Comparison of ENCODE assay signal across 31 cellular contexts in the genomic region with DNA sequence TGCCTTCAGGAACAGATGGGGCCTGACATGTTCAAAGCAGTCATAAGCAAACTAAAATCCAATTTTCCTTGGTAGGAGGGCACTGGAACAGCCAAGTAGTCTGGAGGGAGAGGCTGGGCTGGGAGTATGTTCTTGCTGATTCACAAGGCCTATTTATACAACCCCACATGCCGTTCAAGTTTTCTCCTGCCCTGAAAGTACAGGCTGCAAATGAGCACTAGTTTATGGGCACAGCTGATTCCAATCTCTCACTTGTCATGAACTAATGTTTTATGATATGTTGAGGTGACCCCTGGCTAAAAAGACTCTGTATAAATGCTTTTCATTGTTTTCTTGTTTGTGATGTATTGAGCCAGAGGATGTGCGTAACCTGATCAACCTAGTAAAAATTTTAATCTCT.
DNase-seq lines count a peak whose midpoint lies in the region; ATAC-seq and TF ChIP-seq lines count a peak whose summit lies in the region.
"Had no signal": no experiment of that assay in that cellular context is flagged by ENCODE, and none has a peak within 500 bp of the region (broad histone marks: within the 10 kb centered on the region; RNA-seq: fewer than 3 reads in every experiment).

No MANE protein-coding gene starts in this region.

- no peaks in the 10 kb centered on the region for H3K36me3 ChIP-seq in aorta (ENCODE audit: control insufficient read depth in 1 of 2, insufficient read depth in 2 of 2, low read length in 1 of 2)
- H3K36me3 ChIP-seq: ascending aorta, colonic mucosa, right atrium auricular region, spleen, thoracic aorta, vagina had no signal

- H3K9me3 ChIP-seq in aorta (ENCODE audit: control insufficient read depth, low read length): peaks cover 3% of the 10 kb centered on the region
- H3K9me3 ChIP-seq: ascending aorta, colonic mucosa, right atrium auricular region, thoracic aorta, vagina had no signal

- TF ChIP-seq CTCF in AG10803 (conservative IDR thresholded peaks at IDR 0.05; ENCODE audit: low read length): no peak

- no peaks in the 10 kb centered on the region for H3K4me1 ChIP-seq in aorta (ENCODE audit: control insufficient read depth in 1 of 2, insufficient read depth in 2 of 2, low read length in 2 of 2)
- H3K4me1 ChIP-seq: ascending aorta, colonic mucosa, right atrium auricular region, spleen had no signal

- no peak overlapping the region for H3K4me3 ChIP-seq in AG10803 (ENCODE audit: low read length)
- no peak overlapping the region for H3K4me3 ChIP-seq in aorta (ENCODE audit: low read length in 2 of 2)
- H3K4me3 ChIP-seq: ascending aorta, colonic mucosa, lung, right atrium auricular region, spleen, thoracic aorta, vagina had no signal

- H3K27ac ChIP-seq in epithelial cell of prostate: peak overlapping the region; percentile 41
- no peak overlapping the region for H3K27ac ChIP-seq in aorta (ENCODE audit: low read depth in 1 of 2, low read length in 2 of 2)
- H3K27ac ChIP-seq: ascending aorta, colonic mucosa, right atrium auricular region, spleen, thoracic aorta, vagina had no signal

- no peaks in the 10 kb centered on the region for H3K27me3 ChIP-seq in aorta (ENCODE audit: control insufficient read depth in 1 of 2, insufficient read depth in 2 of 2, low read length in 1 of 2)
- H3K27me3 ChIP-seq: ascending aorta, colonic mucosa, right atrium auricular region, spleen, vagina had no signal

- DNase-seq in AG10803 (ENCODE audit: low read depth) (peak; percentile 9), NCI-H82 (lab: John Stamatoyannopoulos, UW) (peak; percentile 56), epithelial cell of prostate (ENCODE audit: low read depth, low spot score) (peak; percentile 54), pons (ENCODE audit: low spot score) (peak; percentile 1), aorta (no peak)
- DNase-seq in activated CD8-positive, alpha-beta memory T cell treated with anti-CD3 and anti-CD28 coated beads, Interleukin-2, amount 50 U/mL, for 48 hours: no peak
- no peak for DNase-seq in activated naive CD4-positive, alpha-beta T cell (lab: John Stamatoyannopoulos, UW)
- no peak for DNase-seq in activated CD4-positive, alpha-beta T cell treated with anti-CD3 and anti-CD28 coated beads, Interleukin-2, amount 50 U/mL, for 1 hour
- DNase-seq: activated CD4-positive, alpha-beta T cell treated with anti-CD3 and anti-CD28 coated beads for 36 hours; activated T-cell treated with anti-CD3 and anti-CD28 coated beads for 4 hours; Calu3; CD4-positive, CD25-positive, alpha-beta regulatory T cell; colonic mucosa; DMS79 treated with DMSO at 0.1 percent for 48 hours; effector CD8-positive, alpha-beta T cell; GF-D8; NCI-H146; NCI-H226; NCI-H69; nephron progenitor cell; SIG-M5; spleen; stimulated activated CD8-positive, alpha-beta memory T cell treated with anti-CD3 and anti-CD28 coated beads, Interleukin-4, amount 100 ng/mL, for 48 hours; stimulated activated naive CD8-positive, alpha-beta T cell treated with anti-CD3 and anti-CD28 coated beads, Interleukin-15, amount 100 ng/mL, for 72 hours; SW 1271 had no signal

- 42 to 51% methylated on average over 2 of the region's 2 CpGs for WGBS in aorta, 2 donors

- ATAC-seq in aorta (ENCODE audit: low FRiP score): no peak
- ATAC-seq: activated CD4-positive, alpha-beta T cell treated with anti-CD3 and anti-CD28 coated beads for 36 hours; activated naive CD4-positive, alpha-beta T cell treated with anti-CD3 and anti-CD28 coated beads, Interleukin-2, amount 50 U/mL, for 72 hours; stimulated activated naive CD8-positive, alpha-beta T cell treated with anti-CD3 and anti-CD28 coated beads, Interleukin-15, amount 100 ng/mL, for 72 hours had no signal

- intact Hi-C loops in aorta (cut with DNase I): no loop called here

Comparison
In these comparisons a context has a peak if more than half of its experiments do, and no peak if none do; other contexts are left out.
1. DNase-seq: peak in AG10803 (single experiment), NCI-H82 (single experiment), epithelial cell of prostate (single experiment) and pons (single experiment); none in activated CD8-positive, alpha-beta memory T cell treated with anti-CD3 and anti-CD28 coated beads, Interleukin-2, amount 50 U/mL, for 48 hours (single experiment), activated naive CD4-positive, alpha-beta T cell (0 of 4), aorta (0 of 2) and activated CD4-positive, alpha-beta T cell treated with anti-CD3 and anti-CD28 coated beads, Interleukin-2, amount 50 U/mL, for 1 hour (single experiment).